Comparison of ENCODE assay signal across 1 cellular context in the genomic region with DNA sequence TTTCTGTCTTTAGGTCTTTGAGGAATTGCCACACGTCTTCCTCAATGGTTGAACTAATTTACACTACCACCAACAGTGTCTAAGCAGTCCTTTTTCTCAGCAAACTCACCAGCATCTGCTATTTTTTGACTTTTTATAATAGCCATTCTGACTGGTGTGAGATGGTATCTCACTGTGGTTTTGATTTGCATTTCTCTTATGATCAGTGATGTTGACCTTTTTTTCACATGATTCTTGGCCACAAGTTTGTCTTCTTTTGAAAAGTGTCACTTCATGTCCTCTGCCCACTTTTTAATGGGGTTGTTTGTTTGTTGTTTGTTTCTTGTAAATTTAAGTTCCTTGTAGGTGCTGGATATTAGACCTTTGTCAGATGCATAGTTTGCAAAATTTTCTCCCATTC. TPM values are rescaled to one million over a fixed set of nuclear protein-coding genes. Genes with fewer than 3 reads are reported as not detected.
"Had no signal": no experiment of that assay in that cellular context is flagged by ENCODE, and none has a peak within 500 bp of the region (broad histone marks: within the 10 kb centered on the region; RNA-seq: fewer than 3 reads in every experiment).

No MANE protein-coding gene starts in this region.

RNA-seq across cellular contexts. Expression of gene GRAMD2B, which starts 26.5 kb away (rescaled TPM):
- total RNA-seq: NCI-H460 had no signal
